ENCODE assay signal across 28 cellular contexts in genomic region chrX:39603291-39603690, GRCh38.
"Had no signal": no experiment of that assay in that cellular context is flagged by ENCODE, and none has a peak within 500 bp of the region (broad histone marks: within the 10 kb centered on the region; RNA-seq: fewer than 3 reads in every experiment).

No MANE protein-coding gene starts in this region.

- DNase-seq: activated CD4-positive, alpha-beta T cell treated with anti-CD3 and anti-CD28 coated beads for 48 hours; activated CD4-positive, alpha-beta T cell treated with anti-CD3 and anti-CD28 coated beads, Interleukin-2, amount 50 U/mL, for 48 hours; activated CD8-positive, alpha-beta memory T cell treated with anti-CD3 and anti-CD28 coated beads for 24 hours; activated effector memory CD4-positive, alpha-beta T cell treated with Interleukin-2 at 50 U/mL for 16 hours; activated naive CD4-positive, alpha-beta T cell treated with Interleukin-2 at 50 U/mL for 16 hours; activated naive CD8-positive, alpha-beta T cell treated with anti-CD3 and anti-CD28 coated beads for 36 hours; brain microvascular endothelial cell; dorsolateral prefrontal cortex; effector memory CD4-positive, alpha-beta T cell; gastrocnemius medialis; hippocampal formation; kidney; left colon; mammary epithelial cell; natural killer cell; posterior cingulate gyrus; stimulated activated CD4-positive, alpha-beta T cell treated with anti-CD3 and anti-CD28 coated beads, Interleukin-12 subunit alpha, Interleukin-12 subunit beta, amount 100 ng/mL, for 4 hours; stimulated activated CD4-positive, alpha-beta T cell treated with anti-CD3 and anti-CD28 coated beads, Interleukin-4, amount 100 ng/mL, for 24 hours; T-cell; upper lobe of left lung had no signal

- H3K27me3 ChIP-seq: ascending aorta, brain microvascular endothelial cell, gastrocnemius medialis, vagina had no signal

- H3K36me3 Mint-ChIP-seq: natural killer cell; stimulated activated effector memory CD8-positive, alpha-beta T cell treated with anti-CD3 and anti-CD28 coated beads, Interleukin-12 subunit alpha, Interleukin-12 subunit beta, amount 100 ng/mL, for 72 hours; T-cell had no signal

- H3K9me3 ChIP-seq: gastrocnemius medialis, thoracic aorta had no signal

- ATAC-seq: activated CD4-positive, CD25-positive, alpha-beta regulatory T cell treated with anti-CD3 and anti-CD28 coated beads, Interleukin-2, amount 50 U/mL, for 24 hours; gastrocnemius medialis; left colon; natural killer cell; right cardiac atrium; stimulated activated effector memory CD8-positive, alpha-beta T cell treated with anti-CD3 and anti-CD28 coated beads, Interleukin-12 subunit alpha, Interleukin-12 subunit beta, amount 100 ng/mL, for 72 hours; T-cell had no signal

- H3K4me3 ChIP-seq: ascending aorta, coronary artery, dorsolateral prefrontal cortex, gastrocnemius medialis, thoracic aorta, upper lobe of left lung, vagina had no signal

- H3K36me3 ChIP-seq: ascending aorta, brain microvascular endothelial cell, gastrocnemius medialis, thoracic aorta, upper lobe of left lung, vagina had no signal

- H3K9me3 Mint-ChIP-seq: activated naive CD8-positive, alpha-beta T cell treated with anti-CD3 and anti-CD28 coated beads for 36 hours; natural killer cell; stimulated activated effector memory CD8-positive, alpha-beta T cell treated with anti-CD3 and anti-CD28 coated beads, Interleukin-12 subunit alpha, Interleukin-12 subunit beta, amount 100 ng/mL, for 72 hours; stimulated activated naive CD8-positive, alpha-beta T cell treated with anti-CD3 and anti-CD28 coated beads, Interleukin-15, Interleukin-2, amounts not matched to agents 100 ng/mL and 50 ng/mL, for 24 hours; T-cell had no signal

- H3K27ac Mint-ChIP-seq: activated naive CD8-positive, alpha-beta T cell treated with anti-CD3 and anti-CD28 coated beads for 36 hours; natural killer cell; stimulated activated naive CD8-positive, alpha-beta T cell treated with anti-CD3 and anti-CD28 coated beads, Interleukin-15, Interleukin-2, amounts not matched to agents 100 ng/mL and 50 ng/mL, for 24 hours; T-cell had no signal

- H3K27me3 Mint-ChIP-seq: stimulated activated naive CD8-positive, alpha-beta T cell treated with anti-CD3 and anti-CD28 coated beads, Interleukin-15, Interleukin-2, amounts not matched to agents 100 ng/mL and 50 ng/mL, for 24 hours had no signal

- H3K4me3 Mint-ChIP-seq: activated naive CD8-positive, alpha-beta T cell treated with anti-CD3 and anti-CD28 coated beads for 36 hours; natural killer cell; stimulated activated effector memory CD8-positive, alpha-beta T cell treated with anti-CD3 and anti-CD28 coated beads, Interleukin-12 subunit alpha, Interleukin-12 subunit beta, amount 100 ng/mL, for 72 hours; stimulated activated naive CD8-positive, alpha-beta T cell treated with anti-CD3 and anti-CD28 coated beads, Interleukin-15, Interleukin-2, amounts not matched to agents 100 ng/mL and 50 ng/mL, for 24 hours; T-cell had no signal

- H3K4me1 Mint-ChIP-seq: activated naive CD8-positive, alpha-beta T cell treated with anti-CD3 and anti-CD28 coated beads for 36 hours; natural killer cell; stimulated activated effector memory CD8-positive, alpha-beta T cell treated with anti-CD3 and anti-CD28 coated beads, Interleukin-12 subunit alpha, Interleukin-12 subunit beta, amount 100 ng/mL, for 72 hours; T-cell had no signal

- H3K27ac ChIP-seq: ascending aorta, brain microvascular endothelial cell, coronary artery, dorsolateral prefrontal cortex, gastrocnemius medialis, thoracic aorta, upper lobe of left lung, vagina had no signal

- H3K4me1 ChIP-seq: ascending aorta, gastrocnemius medialis, upper lobe of left lung, vagina had no signal
